Comparison of ENCODE assay signal across 8 cellular contexts in genomic region chr19:10074153-10074552, GRCh38. TPM values are rescaled to one million over a fixed set of nuclear protein-coding genes. Genes with fewer than 3 reads are reported as not detected.
DNase-seq lines count a peak whose midpoint lies in the region; ATAC-seq, FAIRE-seq and TF ChIP-seq lines count a peak whose summit lies in the region.

No MANE protein-coding gene starts in this region.

- H3K9me2 ChIP-seq in Karpas-422 (replicated peaks; ENCODE audit: insufficient read depth, low read length) = no peaks in the 10 kb centered on the region

- H3K4me3 Mint-ChIP-seq in activated CD4-positive, alpha-beta T cell treated with anti-CD3 and anti-CD28 coated beads, Interleukin-2, amount 10 ng/mL, durations not matched to agents 7 days and 5 days = no peak overlapping the region
- H3K4me3 Mint-ChIP-seq in stimulated activated naive CD8-positive, alpha-beta T cell treated with anti-CD3 and anti-CD28 coated beads, Interleukin-15, amount 100 ng/mL, for 72 hours = no peak overlapping the region

- no peak for FAIRE-seq in D721Med (lab: Jason Lieb, UNC)

- CTCF ChIA-PET in activated CD4-positive, alpha-beta T cell treated with anti-CD3 and anti-CD28 coated beads, Interleukin-2, amount 10 ng/mL, durations not matched to agents 7 days and 5 days (lab: Charles Lee) = interaction anchor here (0.8 kb wide), 1 partner anchor 10 kb away, joined by 3 read pairs; no protein-coding TSS in a partner anchor

- H3K4me2 ChIP-seq in Karpas-422 (ENCODE audit: low read depth, low read length, poor library complexity, severe bottlenecking) = no peak overlapping the region

- no peaks in the 10 kb centered on the region for H3K79me2 ChIP-seq in Karpas-422 (ENCODE audit: low read length)

- POLR2A ChIA-PET in activated CD4-positive, alpha-beta T cell treated with anti-CD3 and anti-CD28 coated beads, Interleukin-2, amount 10 ng/mL, durations not matched to agents 7 days and 5 days (lab: Charles Lee) = no interaction called here

- DNase-seq in D721Med (ENCODE audit: insufficient read length, low spot score) (no peak), Karpas-422 (peak; percentile 88), germinal center (ENCODE audit: low spot score) (peak; percentile 54), pons (ENCODE audit: low spot score) (no peak), H4 (ENCODE audit: low spot score) (no peak)
- DNase-seq in activated CD4-positive, alpha-beta T cell treated with anti-CD3 and anti-CD28 coated beads, Interleukin-2, amount 10 ng/mL, durations not matched to agents 7 days and 5 days = peak; percentile 48
- peak in 1 of 2 donors; percentile 53 for DNase-seq in stimulated activated naive CD8-positive, alpha-beta T cell treated with anti-CD3 and anti-CD28 coated beads, Interleukin-15, amount 100 ng/mL, for 72 hours

- H3K27ac ChIP-seq in Karpas-422 (ENCODE audit: low read length) = no peak overlapping the region

- ATAC-seq in stimulated activated naive CD8-positive, alpha-beta T cell treated with anti-CD3 and anti-CD28 coated beads, Interleukin-15, amount 100 ng/mL, for 72 hours = peak; percentile 80
- ATAC-seq in HG02885 (IDR thresholded peaks at IDR 0.05; ENCODE audit: poor library complexity, unreplicated experiment) = no peak

- peaks cover 5% of the 10 kb centered on the region for H3K9me3 Mint-ChIP-seq in activated CD4-positive, alpha-beta T cell treated with anti-CD3 and anti-CD28 coated beads, Interleukin-2, amount 10 ng/mL, durations not matched to agents 7 days and 5 days
- peaks cover 0 to 16% of the 10 kb centered on the region in 2 donors for H3K9me3 Mint-ChIP-seq in stimulated activated naive CD8-positive, alpha-beta T cell treated with anti-CD3 and anti-CD28 coated beads, Interleukin-15, amount 100 ng/mL, for 72 hours

- no peaks in the 10 kb centered on the region for H3K27me3 ChIP-seq in Karpas-422 (ENCODE audit: low read length)

- H3K36me3 ChIP-seq in Karpas-422 (ENCODE audit: insufficient read depth, low read length) = no peaks in the 10 kb centered on the region

- H3K9me3 ChIP-seq in Karpas-422 (ENCODE audit: low read length) = peaks cover 4% of the 10 kb centered on the region; the same call in 1 of the 2 replicates

- no peaks in the 10 kb centered on the region for H3K36me3 Mint-ChIP-seq in activated CD4-positive, alpha-beta T cell treated with anti-CD3 and anti-CD28 coated beads, Interleukin-2, amount 10 ng/mL, durations not matched to agents 7 days and 5 days (ENCODE audit: low read depth)

- no peaks in the 10 kb centered on the region for H3K4me1 ChIP-seq in Karpas-422 (ENCODE audit: low read length)

- no peak overlapping the region for H3K4me3 ChIP-seq in Karpas-422 (ENCODE audit: low read length)

- H2AFZ ChIP-seq in Karpas-422 (ENCODE audit: low read length) = no peak overlapping the region

- H3K9ac ChIP-seq in Karpas-422 (ENCODE audit: low read length) = no peak overlapping the region

- peaks cover 9% of the 10 kb centered on the region for H3K27me3 Mint-ChIP-seq in activated CD4-positive, alpha-beta T cell treated with anti-CD3 and anti-CD28 coated beads, Interleukin-2, amount 10 ng/mL, durations not matched to agents 7 days and 5 days
- H3K27me3 Mint-ChIP-seq in stimulated activated naive CD8-positive, alpha-beta T cell treated with anti-CD3 and anti-CD28 coated beads, Interleukin-15, amount 100 ng/mL, for 72 hours = peaks cover 9% of the 10 kb centered on the region

- no peak overlapping the region for H3K27ac Mint-ChIP-seq in activated CD4-positive, alpha-beta T cell treated with anti-CD3 and anti-CD28 coated beads, Interleukin-2, amount 10 ng/mL, durations not matched to agents 7 days and 5 days
- H3K27ac Mint-ChIP-seq in stimulated activated naive CD8-positive, alpha-beta T cell treated with anti-CD3 and anti-CD28 coated beads, Interleukin-15, amount 100 ng/mL, for 72 hours = peak overlapping the region in 1 of 2 donors; percentile 65

- peak; percentile 29 for TF ChIP-seq CTCF in D721Med (IDR thresholded peaks at IDR 0.05; ENCODE audit: insufficient read depth, missing control alignments)

- no peaks in the 10 kb centered on the region for H4K20me1 ChIP-seq in Karpas-422 (ENCODE audit: insufficient read depth, low read depth, low read length)

- no peaks in the 10 kb centered on the region for H3K4me1 Mint-ChIP-seq in activated CD4-positive, alpha-beta T cell treated with anti-CD3 and anti-CD28 coated beads, Interleukin-2, amount 10 ng/mL, durations not matched to agents 7 days and 5 days
- no peaks in the 10 kb centered on the region for H3K4me1 Mint-ChIP-seq in stimulated activated naive CD8-positive, alpha-beta T cell treated with anti-CD3 and anti-CD28 coated beads, Interleukin-15, amount 100 ng/mL, for 72 hours

RNA-seq across cellular contexts. Expression of gene SHFL, which starts 12.0 kb away (rescaled TPM):
- 29.0 and 55.3 TPM in 2 replicates for total RNA-seq in Karpas-422 (2014; rRNA removed; shearing (Covaris generic); ENCODE audit: low replicate concordance)
- 100 to 1,000 TPM; 100 to 108 TPM for total RNA-seq in activated CD4-positive, alpha-beta T cell treated with anti-CD3 and anti-CD28 coated beads, Interleukin-2, amount 10 ng/mL, durations not matched to agents 7 days and 5 days
- total RNA-seq in H4 (2014; rRNA removed; shearing (Covaris generic)) = 20.7 and 25.6 TPM in 2 replicates

RNA-seq across cellular contexts. Expression of gene ANGPTL6, which starts 28.3 kb away (rescaled TPM):
- total RNA-seq in Karpas-422 (2014; rRNA removed; shearing (Covaris generic); ENCODE audit: low replicate concordance) = 7.3 and 8.3 TPM in 2 replicates
- 1 to 10 TPM in 1 of 2 experiments, under 1 TPM in 1; 0.99 to 1.3 TPM for total RNA-seq in activated CD4-positive, alpha-beta T cell treated with anti-CD3 and anti-CD28 coated beads, Interleukin-2, amount 10 ng/mL, durations not matched to agents 7 days and 5 days
- total RNA-seq in H4 (2014; rRNA removed; shearing (Covaris generic)) = 0.27 TPM in 1 of 2 replicates, not detected in the other

RNA-seq across cellular contexts. Expression of gene PPAN, which starts 32.0 kb away (rescaled TPM):
- 30.4 and 77.1 TPM in 2 replicates for total RNA-seq in Karpas-422 (2014; rRNA removed; shearing (Covaris generic); ENCODE audit: low replicate concordance)
- 10 to 100 TPM; 77.8 to 77.9 TPM for total RNA-seq in activated CD4-positive, alpha-beta T cell treated with anti-CD3 and anti-CD28 coated beads, Interleukin-2, amount 10 ng/mL, durations not matched to agents 7 days and 5 days
- total RNA-seq in H4 (2014; rRNA removed; shearing (Covaris generic)) = 20.1 and 26.1 TPM in 2 replicates

RNA-seq across cellular contexts. Expression of gene P2RY11, which starts 37.3 kb away (rescaled TPM):
- total RNA-seq in Karpas-422 (2014; rRNA removed; shearing (Covaris generic); ENCODE audit: low replicate concordance) = 1.7 and 6.1 TPM in 2 replicates
- total RNA-seq in activated CD4-positive, alpha-beta T cell treated with anti-CD3 and anti-CD28 coated beads, Interleukin-2, amount 10 ng/mL, durations not matched to agents 7 days and 5 days = 10 to 100 TPM; 39.1 to 43.1 TPM
- 0.79 and 0.92 TPM in 2 replicates for total RNA-seq in H4 (2014; rRNA removed; shearing (Covaris generic))

RNA-seq across cellular contexts. Expression of gene EIF3G, which starts 45.5 kb away (rescaled TPM):
- 281 and 602 TPM in 2 replicates for total RNA-seq in Karpas-422 (2014; rRNA removed; shearing (Covaris generic); ENCODE audit: low replicate concordance)
- 100 to 1,000 TPM; 228 to 230 TPM for total RNA-seq in activated CD4-positive, alpha-beta T cell treated with anti-CD3 and anti-CD28 coated beads, Interleukin-2, amount 10 ng/mL, durations not matched to agents 7 days and 5 days
- total RNA-seq in H4 (2014; rRNA removed; shearing (Covaris generic)) = 299 and 319 TPM in 2 replicates

Comparison
In these comparisons a context has a peak if more than half of its experiments do, and no peak if none do; other contexts are left out.
1. DNase-seq: peak in Karpas-422 (single experiment), activated CD4-positive, alpha-beta T cell treated with anti-CD3 and anti-CD28 coated beads, Interleukin-2, amount 10 ng/mL, durations not matched to agents 7 days and 5 days (single experiment) and germinal center (single experiment); none in D721Med (single experiment), pons (single experiment) and H4 (single experiment).